27 cellular contexts compared by ENCODE assay signal in genomic region chr11:34475656-34476055, GRCh38. TPM values are rescaled to one million over a fixed set of nuclear protein-coding genes. Genes with fewer than 3 reads are reported as not detected.
"Had no signal": no experiment of that assay in that cellular context is flagged by ENCODE, and none has a peak within 500 bp of the region (broad histone marks: within the 10 kb centered on the region; RNA-seq: fewer than 3 reads in every experiment).

No MANE protein-coding gene starts in this region.

- H3K27me3 ChIP-seq: colonic mucosa, gastrocnemius medialis, neural progenitor cell, right atrium auricular region, stomach, thyroid gland, vagina had no signal

- H3K4me3 ChIP-seq: colonic mucosa, gastrocnemius medialis, lung, neural progenitor cell, right atrium auricular region, stomach, thyroid gland, vagina had no signal

- H3K36me3 ChIP-seq: colonic mucosa, neural progenitor cell had no signal

- FAIRE-seq: keratinocyte had no signal

- H3K9me3 ChIP-seq: colonic mucosa, gastrocnemius medialis, right atrium auricular region, stomach, thyroid gland, vagina had no signal

- H3K4me1 ChIP-seq: colonic mucosa, neural progenitor cell, parathyroid adenoma, right atrium auricular region, stomach, vagina had no signal

- H3K27ac ChIP-seq: colonic mucosa, epithelial cell of prostate, neural progenitor cell, parathyroid adenoma, right atrium auricular region, stomach, vagina had no signal

- DNase-seq: colonic mucosa; effector CD8-positive, alpha-beta T cell; endodermal cell; gastrocnemius medialis; head of caudate nucleus; left ventricle myocardium superior; naive B cell; stimulated activated CD4-positive, alpha-beta T cell treated with anti-CD3 and anti-CD28 coated beads, Interleukin-2, amount 100 ng/mL, for 24 hours; stimulated activated CD4-positive, alpha-beta T cell treated with anti-CD3 and anti-CD28 coated beads, Interleukin-4, amount 100 ng/mL, for 24 hours; stimulated activated naive CD4-positive, alpha-beta T cell treated with Interleukin-2 at 50 U/mL for 16 hours; stomach; trophoblast cell had no signal

RNA-seq across cellular contexts. Expression of gene ELF5, which starts 37.9 kb away (rescaled TPM):
- total RNA-seq: colonic mucosa; endodermal cell; fibroblast of lung; gastrocnemius medialis; glomerular endothelial cell; left ventricle myocardium superior; mononuclear cell; natural killer cell treated with Interleukin-12 subunit alpha and Interleukin-12 subunit beta and Interleukin-15 and Interleukin-18, amount 100 ng/mL, for 72 hours; osteoblast; right atrium auricular region; sciatic nerve; subcutaneous adipose tissue; thyroid gland; vagina had no signal
- polyA plus RNA-seq: fibroblast of lung, keratinocyte had no signal
